Comparison of ENCODE assay signal across 22 cellular contexts in the genomic region with DNA sequence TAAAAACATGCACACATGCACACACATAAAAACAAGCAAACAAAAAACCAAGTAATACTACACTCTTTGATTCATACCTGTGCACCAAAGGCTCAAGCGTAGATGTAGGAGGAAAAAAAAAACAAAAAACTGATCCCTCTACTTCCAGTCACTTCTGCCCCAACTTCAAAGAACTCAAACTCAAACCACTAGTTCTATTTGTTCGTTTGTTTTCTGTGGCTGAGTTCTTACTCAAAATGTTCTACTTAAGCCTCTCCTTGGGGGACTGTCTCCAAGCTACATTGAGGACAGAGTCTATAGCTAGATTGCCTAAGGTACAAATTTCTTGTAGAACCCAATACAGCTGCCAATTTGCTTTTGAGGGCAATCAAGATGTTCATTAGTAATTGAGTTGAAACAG.
A peak's percentile ranks its signal among the peaks of the same experiment; 100 is the strongest.
DNase-seq lines count a peak whose midpoint lies in the region; ATAC-seq and TF ChIP-seq lines count a peak whose summit lies in the region.
"Had no signal": no experiment of that assay in that cellular context is flagged by ENCODE, and none has a peak within 500 bp of the region (broad histone marks: within the 10 kb centered on the region; RNA-seq: fewer than 3 reads in every experiment).

No MANE protein-coding gene starts in this region.

- H3K27me3 ChIP-seq in GM06990 (replicated peaks; ENCODE audit: control insufficient read depth, insufficient read depth, low read length) = no peaks in the 10 kb centered on the region
- H3K27me3 ChIP-seq in A673 (replicated peaks; ENCODE audit: insufficient read depth, low read depth, low read length, poor library complexity) = no peaks in the 10 kb centered on the region
- no peaks in the 10 kb centered on the region for H3K27me3 ChIP-seq in ovary
- H3K27me3 ChIP-seq: foreskin keratinocyte had no signal

- peak; percentile 51 for ATAC-seq in GM19324 (IDR thresholded peaks at IDR 0.05; ENCODE audit: low FRiP score, unreplicated experiment)
- peak; percentile 70 for ATAC-seq in HG02840 (IDR thresholded peaks at IDR 0.05; ENCODE audit: low FRiP score, unreplicated experiment)
- ATAC-seq in HG03469 (IDR thresholded peaks at IDR 0.05; ENCODE audit: unreplicated experiment) = peak; percentile 46
- ATAC-seq: A549, foreskin keratinocyte, left ventricle myocardium superior had no signal

- intact Hi-C loops in A673 (cut with micrococcal nuclease; ENCODE audit: unreplicated experiment) (no loop called here), ovary (cut with DNase I) (no loop called here)

- H3K4me3 ChIP-seq in GM06990 (replicated peaks; ENCODE audit: low read depth, low read length) (no peak overlapping the region), A673 (ENCODE audit: low read depth, low read length, poor library complexity, severe bottlenecking) (no peak overlapping the region), ovary (no peak overlapping the region)
- H3K4me3 ChIP-seq: A549, HAP-1 had no signal

- CTCF ChIA-PET in A673 (lab: Charles Lee) = no interaction called here

- H3K27ac ChIP-seq in caudate nucleus (ENCODE audit: low read depth, low read length) = no peak overlapping the region
- H3K27ac ChIP-seq in A673 (ENCODE audit: low read depth, low read length, poor library complexity, severe bottlenecking) = no peak overlapping the region
- no peak overlapping the region for H3K27ac ChIP-seq in ovary
- H3K27ac ChIP-seq: A549, foreskin keratinocyte had no signal

- H3K36me3 ChIP-seq in GM06990 (ENCODE audit: control insufficient read depth, insufficient read depth, low read length) (no peaks in the 10 kb centered on the region), A673 (ENCODE audit: insufficient read depth, low read length, poor library complexity, severe bottlenecking) (no peaks in the 10 kb centered on the region), ovary (no peaks in the 10 kb centered on the region)
- H3K36me3 ChIP-seq: HAP-1 had no signal

- H3K9me3 ChIP-seq in A673 (ENCODE audit: low read depth, low read length, poor library complexity, severe bottlenecking) (no peaks in the 10 kb centered on the region), ovary (no peaks in the 10 kb centered on the region)
- H3K9me3 ChIP-seq: A549, Caco-2, HAP-1 had no signal

- no peak for TF ChIP-seq EP300 in ovary (IDR thresholded peaks at IDR 0.05)

- no TSS peak for BruUV-seq in A673 (replicated peaks; lab: Mats Ljungman, UMichigan)

- TF ChIP-seq POLR2A in ovary (IDR thresholded peaks at IDR 0.05) = no peak

- H3K4me1 ChIP-seq in A673 (ENCODE audit: insufficient read depth, low read length, poor library complexity, severe bottlenecking) (no peaks in the 10 kb centered on the region), ovary (ENCODE audit: insufficient read depth) (no peaks in the 10 kb centered on the region)
- H3K4me1 ChIP-seq: A549, Caco-2 had no signal

- POLR2A ChIA-PET in A673 (lab: Charles Lee; ENCODE audit: low non-redundant PET) = no interaction called here

- DNase-seq in GM06990 (ENCODE audit: extremely low read depth, insufficient read length) = peak; percentile 59
- no peak for DNase-seq in caudate nucleus (lab: John Stamatoyannopoulos, UW)
- no peak for DNase-seq in A673 (ENCODE audit: low spot score)
- DNase-seq in ovary = no peak
- DNase-seq in cortex of kidney (lab: John Stamatoyannopoulos, UW) = no peak
- DNase-seq: activated B cell treated with CpG ODN at 0.5 μM for 24 hours; activated CD4-positive, alpha-beta T cell treated with anti-CD3 and anti-CD28 coated beads, Interleukin-2, amount 50 U/mL, for 4 hours; Caco-2; effector CD8-positive, alpha-beta T cell; erythroblast; foreskin keratinocyte; KBM-7; left ventricle myocardium superior; NCI-H1694; NCI-H774; nephron progenitor cell; substantia nigra had no signal

- TF ChIP-seq CTCF in GM06990 (IDR thresholded peaks at IDR 0.05; ENCODE audit: insufficient read depth, low read length, poor library complexity, severe bottlenecking) = no peak
- no peak for TF ChIP-seq CTCF in A673 (conservative IDR thresholded peaks at IDR 0.05; ENCODE audit: low read depth, low read length)
- no peak for TF ChIP-seq CTCF in ovary (IDR thresholded peaks at IDR 0.05)

- 87 to 89% (median 89%) methylated on average over 2 of the region's 2 CpGs for WGBS in ovary, 3 donors
